In the genomic region with DNA sequence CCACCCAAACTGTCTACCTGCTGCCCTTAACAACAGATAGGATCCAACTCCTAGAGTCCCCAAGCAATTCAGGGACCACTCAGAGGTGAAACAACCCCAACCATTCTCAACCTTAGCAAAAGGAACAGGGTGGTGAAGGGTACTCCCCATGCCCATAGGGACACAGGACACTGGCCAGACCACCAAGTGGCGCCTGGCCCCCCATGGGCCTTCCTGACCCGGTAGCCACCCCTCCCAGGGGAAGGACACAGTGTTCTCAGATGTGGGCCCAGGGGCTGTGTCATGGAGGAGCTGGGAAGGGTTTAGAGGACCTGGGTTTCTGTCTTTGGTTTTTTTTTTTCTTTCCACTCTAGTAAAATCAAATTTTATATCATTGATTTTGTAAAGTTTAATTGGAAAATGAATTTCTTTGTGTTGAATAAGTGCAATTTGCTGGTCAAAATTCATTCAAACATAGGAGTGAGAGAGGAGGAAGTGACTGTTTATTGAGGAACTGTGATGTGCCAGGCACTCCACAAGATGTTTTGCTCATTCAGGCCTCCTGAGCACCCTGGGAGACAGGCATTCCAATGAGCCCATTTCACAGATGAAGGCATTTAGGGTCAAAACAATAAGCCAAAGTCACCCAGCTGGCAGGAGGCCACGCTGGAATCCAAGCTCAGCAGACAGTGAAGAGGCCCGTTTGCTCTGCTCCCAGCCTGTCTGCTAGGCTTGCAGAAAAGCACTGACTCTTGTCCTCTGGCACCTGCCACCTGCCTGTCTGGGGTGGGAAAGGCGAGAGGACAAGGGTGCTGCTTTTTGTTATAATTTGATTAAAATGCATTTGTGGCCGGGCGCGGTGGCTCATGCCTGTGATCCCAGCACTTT, we compare ENCODE assay signal across 1 cellular context.
TF ChIP-seq lines count a peak whose summit lies in the region.

No MANE protein-coding gene starts in this region.

TF ChIP-seq in H1, 55 proteins besides CTCF, POLR2A, EP300 and RAD21:
- TF ChIP-seq USF2 (IDR thresholded peaks at IDR 0.05; ENCODE audit: low read length) (no peak), TEAD4 (IDR thresholded peaks at IDR 0.05; ENCODE audit: low read depth, low read length) (0 out of 2 replicates have a peak, but pooled peaks have one; percentile 7), KDM1A (IDR thresholded peaks at IDR 0.05; ENCODE audit: borderline replicate concordance, low read length) (peak; percentile 74)
